22 cellular contexts compared by ENCODE assay signal in the genomic region with DNA sequence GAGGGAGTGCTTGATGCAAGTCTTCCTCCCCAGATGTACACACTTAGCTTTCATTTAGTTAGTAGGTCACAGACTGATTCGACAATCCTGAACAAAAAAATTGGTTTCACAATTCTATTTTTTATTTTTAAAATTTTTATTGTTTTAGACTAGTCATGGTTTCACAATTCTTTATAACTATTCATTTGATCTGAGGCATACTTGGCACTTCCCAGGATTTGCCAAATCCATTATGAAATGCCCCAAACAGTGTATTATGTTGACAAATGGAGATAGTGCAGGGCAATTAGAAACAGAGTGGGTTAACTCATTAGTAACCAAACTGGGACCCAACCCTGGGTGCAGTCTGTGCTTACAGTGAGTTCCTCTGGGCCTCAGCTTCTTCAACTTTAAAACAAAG. TPM values are rescaled to one million over a fixed set of nuclear protein-coding genes. Genes with fewer than 3 reads are reported as not detected.
A peak's percentile ranks its signal among the peaks of the same experiment; 100 is the strongest.
DNase-seq lines count a peak whose midpoint lies in the region; ATAC-seq, FAIRE-seq and TF ChIP-seq lines count a peak whose summit lies in the region.
"Had no signal": no experiment of that assay in that cellular context is flagged by ENCODE, and none has a peak within 500 bp of the region (broad histone marks: within the 10 kb centered on the region; RNA-seq: fewer than 3 reads in every experiment).

No MANE protein-coding gene starts in this region.

- no peak overlapping the region for H3K4me3 ChIP-seq in SK-N-SH (ENCODE audit: low read depth in 2 of 2, low read length in 1 of 2)
- peak overlapping the region; percentile 23; the same call in 1 of the 2 replicates for H3K4me3 ChIP-seq in Karpas-422 (ENCODE audit: low read length)
- no peak overlapping the region for H3K4me3 ChIP-seq in GM12878
- H3K4me3 ChIP-seq in mesenchymal stem cell (ENCODE audit: insufficient read depth in 1 of 2, low read depth in 1 of 2, low read length in 2 of 2): no peak overlapping the region
- H3K4me3 ChIP-seq: ascending aorta, neural progenitor cell, tibial nerve had no signal

- H3K4me2 ChIP-seq in SK-N-SH (no peak overlapping the region), Karpas-422 (ENCODE audit: low read depth, low read length, poor library complexity, severe bottlenecking) (peak overlapping the region; percentile 51), GM12878 (ENCODE audit: control insufficient read depth, insufficient read depth) (no peak overlapping the region), mesenchymal stem cell (ENCODE audit: low read length, poor library complexity, severe bottlenecking) (no peak overlapping the region)
- H3K4me2 ChIP-seq: neural progenitor cell had no signal

- CTCF ChIA-PET in SK-N-SH (lab: Yijun Ruan, JAX): no interaction called here
- CTCF ChIA-PET in GM12878 (lab: Yijun Ruan, JAX): interaction anchor here (1.6 to 1.7 kb wide), 2 partner anchors 12 to 17 kb away, joined by 5 to 8 read pairs; no protein-coding TSS in a partner anchor

- H2BK12ac ChIP-seq in mesenchymal stem cell (ENCODE audit: low read length in 2 of 2): no peak overlapping the region

- WGBS in SK-N-SH (ENCODE audit: low lambda C conversion rate): 25% methylated on average over 1 of the region's 1 CpG
- WGBS in GM12878 (ENCODE audit: insufficient coverage, insufficient replicate concordance, low lambda C conversion rate, missing lambda C conversion rate): 0% methylated on average over 1 of the region's 1 CpG
- WGBS in mesenchymal stem cell: no CpG with 5 or more reads among the region's 1 CpG

- TF ChIP-seq RAD21 in SK-N-SH (IDR thresholded peaks at IDR 0.05; ENCODE audit: low read length): no peak
- no peak for TF ChIP-seq RAD21 in GM12878 (IDR thresholded peaks at IDR 0.05; ENCODE audit: insufficient read depth, low read depth, low read length)

- RAD21 ChIA-PET in GM12878 (lab: Charles Lee; ENCODE audit: unreplicated experiment): interaction anchor here (1.3 kb wide), 1 partner anchor 17 kb away, joined by 4 read pairs; no protein-coding TSS in a partner anchor

- no peaks in the 10 kb centered on the region for H3K9me2 ChIP-seq in SK-N-SH
- H3K9me2 ChIP-seq in Karpas-422 (replicated peaks; ENCODE audit: insufficient read depth, low read length): no peaks in the 10 kb centered on the region

- in situ Hi-C loops in GM12878 (cut with MboI): no loop called here

- TF ChIP-seq EP300 in SK-N-SH (IDR thresholded peaks at IDR 0.05; ENCODE audit: borderline replicate concordance in 1 of 2, low read depth in 1 of 2, low read length in 1 of 2): no peak
- no peak for TF ChIP-seq EP300 in GM12878 (IDR thresholded peaks at IDR 0.05; ENCODE audit: borderline replicate concordance in 1 of 2, control insufficient read depth in 1 of 2, low read depth in 2 of 2, low read length in 2 of 2)

- no peaks in the 10 kb centered on the region for H3K36me3 ChIP-seq in SK-N-SH (replicated peaks in 1 of 2; ENCODE audit: control insufficient read depth in 1 of 2, insufficient read depth in 2 of 2, low read length in 1 of 2)
- H3K36me3 ChIP-seq in Karpas-422 (ENCODE audit: insufficient read depth, low read length): no peaks in the 10 kb centered on the region
- H3K36me3 ChIP-seq in GM12878 (ENCODE audit: control insufficient read depth in 2 of 2, insufficient read depth in 2 of 2, low read length in 1 of 2): no peaks in the 10 kb centered on the region
- H3K36me3 ChIP-seq in mesenchymal stem cell (ENCODE audit: control insufficient read depth in 1 of 2, insufficient read depth in 2 of 2, low read depth in 1 of 2, low read length in 2 of 2): no peaks in the 10 kb centered on the region
- H3K36me3 ChIP-seq: ascending aorta, neural progenitor cell, tibial nerve had no signal

- H3K27me3 ChIP-seq in SK-N-SH (ENCODE audit: insufficient read depth) (no peaks in the 10 kb centered on the region), Karpas-422 (ENCODE audit: low read length) (no peaks in the 10 kb centered on the region), GM12878 (replicated peaks in 1 of 2; ENCODE audit: control insufficient read depth in 2 of 2, insufficient read depth in 2 of 2, low read length in 1 of 2) (no peaks in the 10 kb centered on the region), mesenchymal stem cell (ENCODE audit: control insufficient read depth in 1 of 2, insufficient read depth in 1 of 2, low read length in 2 of 2) (no peaks in the 10 kb centered on the region)
- H3K27me3 ChIP-seq: ascending aorta, neural progenitor cell had no signal

- H3K79me2 ChIP-seq in SK-N-SH (ENCODE audit: insufficient read depth): no peaks in the 10 kb centered on the region
- H3K79me2 ChIP-seq in Karpas-422 (ENCODE audit: low read length): no peaks in the 10 kb centered on the region
- H3K79me2 ChIP-seq in GM12878 (ENCODE audit: control insufficient read depth, insufficient read depth, low read length): no peaks in the 10 kb centered on the region

- H3K27ac ChIP-seq in SK-N-SH (ENCODE audit: low read depth in 2 of 2, low read length in 1 of 2): no peak overlapping the region
- peak overlapping the region; percentile 51; the same call in 1 of the 2 replicates for H3K27ac ChIP-seq in Karpas-422 (ENCODE audit: low read length)
- H3K27ac ChIP-seq in GM12878 (ENCODE audit: control insufficient read depth, insufficient read depth): 0 out of 2 replicates have a peak overlapping the region, but pooled peaks have one; percentile 18
- H3K27ac ChIP-seq in mesenchymal stem cell (ENCODE audit: low read length, poor library complexity, severe bottlenecking): no peak overlapping the region
- H3K27ac ChIP-seq: ascending aorta, neural progenitor cell had no signal

- no peak for TF ChIP-seq POLR2A in GM12878 (IDR thresholded peaks at IDR 0.05; ENCODE audit: low read depth, low read length)

- H2BK5ac ChIP-seq in mesenchymal stem cell (ENCODE audit: low read depth, low read length, poor library complexity, severe bottlenecking): no peak overlapping the region

- no peak overlapping the region for H3K4ac ChIP-seq in mesenchymal stem cell (ENCODE audit: low read depth in 1 of 2, low read length in 2 of 2)

- H4K8ac ChIP-seq in mesenchymal stem cell (ENCODE audit: low read length): no peak overlapping the region

- BruUV-seq in GM12878 (replicated peaks; lab: Mats Ljungman, UMichigan): no TSS peak

- H2AFZ ChIP-seq in SK-N-SH (ENCODE audit: low read depth) (no peak overlapping the region), Karpas-422 (ENCODE audit: low read length) (no peak overlapping the region), GM12878 (ENCODE audit: control insufficient read depth, low read depth, low read length) (no peak overlapping the region), mesenchymal stem cell (ENCODE audit: low read depth, low read length) (no peak overlapping the region)
- H2AFZ ChIP-seq: neural progenitor cell had no signal

- no peak for FAIRE-seq in GM12878 (lab: Jason Lieb, UNC)
- FAIRE-seq: A204.1 had no signal

- H3K23ac ChIP-seq in mesenchymal stem cell (ENCODE audit: low read length in 2 of 2): no peak overlapping the region

- H4K20me1 ChIP-seq in SK-N-SH (ENCODE audit: insufficient read depth) (no peaks in the 10 kb centered on the region), Karpas-422 (ENCODE audit: insufficient read depth, low read depth, low read length) (no peaks in the 10 kb centered on the region), GM12878 (ENCODE audit: control insufficient read depth, insufficient read depth) (no peaks in the 10 kb centered on the region)

- H2AK5ac ChIP-seq in mesenchymal stem cell (ENCODE audit: low read length, severe bottlenecking): no peak overlapping the region

- H4K91ac ChIP-seq in mesenchymal stem cell (ENCODE audit: low read length): no peak overlapping the region

- no peak for DNase-seq in SK-N-SH
- no peak for DNase-seq in Karpas-422
- DNase-seq in GM12878 (ENCODE audit: low read depth, low spot score): no peak
- peak; percentile 7 for DNase-seq in mesenchymal stem cell
- no peak for DNase-seq in NCI-H146 treated with DMSO at 0.1 percent for 48 hours (lab: John Stamatoyannopoulos, UW; ENCODE audit: unreplicated experiment)
- no peak for DNase-seq in anterior cingulate cortex (lab: John Stamatoyannopoulos, UW)
- DNase-seq: activated CD4-positive, CD25-positive, alpha-beta regulatory T cell treated with anti-CD3 and anti-CD28 coated beads, Interleukin-2, amount 50 U/mL, for 72 hours; activated gamma-delta T cell; CD8-positive, alpha-beta memory T cell; DMS79; foreskin melanocyte; GOT3; left cardiac atrium; midbrain; NCI-H1092; T-helper 9 cell had no signal

- H3K9me3 ChIP-seq in SK-N-SH (no peaks in the 10 kb centered on the region), Karpas-422 (ENCODE audit: low read length) (no peaks in the 10 kb centered on the region), GM12878 (replicated peaks; ENCODE audit: control insufficient read depth, insufficient read depth, low read length) (peaks cover 3% of the 10 kb centered on the region; the same call in 2 of the 3 replicates), mesenchymal stem cell (ENCODE audit: control insufficient read depth, low read length) (peaks cover 9% of the 10 kb centered on the region)
- H3K9me3 ChIP-seq: tibial nerve had no signal

- no peak overlapping the region for H3K14ac ChIP-seq in mesenchymal stem cell (ENCODE audit: low read length in 2 of 2)

- no peak for TF ChIP-seq CTCF in SK-N-SH (IDR thresholded peaks at IDR 0.05)
- no peak for TF ChIP-seq CTCF in GM12878 (IDR thresholded peaks at IDR 0.05 in 2 of 3, conservative IDR thresholded peaks at IDR 0.05 in 1 of 3; ENCODE audit: control insufficient read depth in 2 of 3, extremely low read depth in 1 of 3, insufficient read depth in 1 of 3, low read depth in 3 of 3, low read length in 3 of 3)

- no peak overlapping the region for H2BK120ac ChIP-seq in mesenchymal stem cell (ENCODE audit: low read depth, low read length)

- no peaks in the 10 kb centered on the region for H3F3A ChIP-seq in SK-N-SH (replicated peaks; ENCODE audit: insufficient read depth)

- SMC1A ChIA-PET in GM12878 (lab: Charles Lee; ENCODE audit: uncharacterized antibody, unreplicated experiment): no interaction called here

- H3K9ac ChIP-seq in SK-N-SH (no peak overlapping the region), Karpas-422 (ENCODE audit: low read length) (no peak overlapping the region), GM12878 (ENCODE audit: control insufficient read depth, insufficient read depth, low read length) (no peak overlapping the region), mesenchymal stem cell (ENCODE audit: low read length) (peak overlapping the region; percentile 42)
- H3K9ac ChIP-seq: neural progenitor cell had no signal

- intact Hi-C loops in GM12878 (cut with micrococcal nuclease; ENCODE audit: unreplicated experiment): loop anchor here (5.0 kb wide), 1 partner anchor 51 kb away; no protein-coding TSS in a partner anchor

- H2BK15ac ChIP-seq in mesenchymal stem cell (ENCODE audit: low read depth, poor library complexity, severe bottlenecking): no peak overlapping the region

- POLR2A ChIA-PET in SK-N-SH (lab: Yijun Ruan, JAX): no interaction called here
- POLR2A ChIA-PET in GM12878 (lab: Charles Lee): interaction anchor here (0.5 kb wide), 1 partner anchor 121 kb away, joined by 4 read pairs; no protein-coding TSS in a partner anchor

- H3K79me1 ChIP-seq in mesenchymal stem cell (replicated peaks; ENCODE audit: low read length, poor library complexity, severe bottlenecking): no peaks in the 10 kb centered on the region

- ATAC-seq in SK-N-SH treated with all-trans-retinoic acid at 6 μM for 48 hours (no peak), GM12878 (no peak), HG02970 (IDR thresholded peaks at IDR 0.05; ENCODE audit: low FRiP score, unreplicated experiment) (no peak)
- ATAC-seq: left cardiac atrium had no signal

- no peak overlapping the region for H3K18ac ChIP-seq in mesenchymal stem cell (ENCODE audit: low read depth in 1 of 2, low read length in 2 of 2)

- no peaks in the 10 kb centered on the region for H3K4me1 ChIP-seq in SK-N-SH (ENCODE audit: control insufficient read depth in 1 of 2, insufficient read depth in 2 of 2, low read depth in 1 of 2, low read length in 1 of 2)
- peaks cover 23% of the 10 kb centered on the region for H3K4me1 ChIP-seq in Karpas-422 (ENCODE audit: low read length)
- H3K4me1 ChIP-seq in GM12878 (ENCODE audit: control insufficient read depth, insufficient read depth, low read length): peaks cover 28% of the 10 kb centered on the region
- no peaks in the 10 kb centered on the region for H3K4me1 ChIP-seq in mesenchymal stem cell (ENCODE audit: control insufficient read depth, insufficient read depth, low read depth, low read length)
- H3K4me1 ChIP-seq: ascending aorta, tibial nerve had no signal

RNA-seq across cellular contexts. Expression of a gene that starts 0.7 kb away (rescaled TPM):
- polyA plus RNA-seq in SK-N-SH (2012; rRNA removed) (not detected in 2 replicates), GM12878 (2011; rRNA removed) (1.7 and 2.3 TPM in 2 replicates), GM12878 (2014; fragmentation: Illumina TruSeq; extraction: Trizol) (0.57 and 0.65 TPM in 2 replicates), GM12878 (2014; fragmentation: Nextera tagmentation; extraction: Ambion mirVana) (1 to 10 TPM in 1 of 2 experiments, under 1 TPM in 1; 0.47 to 1.1 TPM), GM12878 (2014; rRNA removed) (0.23 and 0.46 TPM in 2 replicates), GM12878 (2016; fragmentation: Nextera tagmentation; extraction: Ambion mirVana) (under 1 TPM; 0.26 to 0.42 TPM)
- 0.01 TPM in 1 of 2 replicates, not detected in the other for polyA plus RNA-seq in SK-N-SH (2012; cell fraction: cytosol; rRNA removed)
- polyA plus RNA-seq in SK-N-SH (2012; cell fraction: nucleus; rRNA removed): not detected in 2 replicates
- total RNA-seq in Karpas-422 (2014; rRNA removed; shearing (Covaris generic); ENCODE audit: low replicate concordance): 0.07 TPM in 1 of 2 replicates, not detected in the other
- 0.25 TPM in 1 of 2 replicates, not detected in the other for total RNA-seq in GM12878 (2013; cell fraction: nucleolus; rRNA removed)
- total RNA-seq in GM12878 (2014; rRNA removed) (0.60 and 0.68 TPM in 2 replicates), GM12878 (2014; rRNA removed; fragmentation: Illumina TruSeq; extraction: Trizol) (0.55 and 0.81 TPM in 2 replicates), GM12878 (2021) (0.13 and 0.28 TPM in 2 replicates)
- 0.13 TPM for polyA plus RNA-seq in GM12878 (2011; ENCODE audit: low read depth)
- polyA plus RNA-seq in GM12878 (2011; cell fraction: cytosol; rRNA removed): 0.59 and 0.67 TPM in 2 replicates
- polyA plus RNA-seq in GM12878 (2011; cell fraction: nucleus; rRNA removed): 0.25 and 0.28 TPM in 2 replicates
- 0.28 and 0.35 TPM in 2 replicates for polyA plus RNA-seq in GM12878 (2012)
- polyA minus RNA-seq in GM12878 (2011; rRNA and poly(A)+ RNA removed): 0.72 and 1.3 TPM in 2 replicates
- polyA minus RNA-seq in GM12878 (2011; cell fraction: cytosol; rRNA and poly(A)+ RNA removed): 0.67 and 0.73 TPM in 2 replicates
- 0.24 and 1.1 TPM in 2 replicates for polyA minus RNA-seq in GM12878 (2011; cell fraction: nucleus; rRNA and poly(A)+ RNA removed)
- not detected for polyA plus RNA-seq in mesenchymal stem cell (2013, experiment 1 of 2)
- not detected for polyA plus RNA-seq in mesenchymal stem cell (2013, experiment 2 of 2)
- total RNA-seq: ascending aorta had no signal

RNA-seq across cellular contexts. Expression of a gene that starts 34.5 kb away (rescaled TPM):
- polyA plus RNA-seq in SK-N-SH (2012; rRNA removed): not detected in 2 replicates
- not detected in 2 replicates for polyA plus RNA-seq in SK-N-SH (2012; cell fraction: cytosol; rRNA removed)
- polyA plus RNA-seq in SK-N-SH (2012; cell fraction: nucleus; rRNA removed): not detected in 2 replicates
- not detected in 2 replicates for total RNA-seq in Karpas-422 (2014; rRNA removed; shearing (Covaris generic); ENCODE audit: low replicate concordance)
- 0.31 TPM in 1 of 2 replicates, not detected in the other for total RNA-seq in GM12878 (2013; cell fraction: nucleolus; rRNA removed)
- 0.44 and 0.68 TPM in 2 replicates for total RNA-seq in GM12878 (2014; rRNA removed)
- total RNA-seq in GM12878 (2014; rRNA removed; fragmentation: Illumina TruSeq; extraction: Trizol): 0.28 and 0.58 TPM in 2 replicates
- 0.13 TPM in 2 replicates for total RNA-seq in GM12878 (2021)
- polyA plus RNA-seq in GM12878 (2011; ENCODE audit: low read depth): 0.42 TPM
- not detected in 2 replicates for polyA plus RNA-seq in GM12878 (2011; rRNA removed)
- not detected in 2 replicates for polyA plus RNA-seq in GM12878 (2011; cell fraction: cytosol; rRNA removed)
- polyA plus RNA-seq in GM12878 (2011; cell fraction: nucleus; rRNA removed): not detected in 2 replicates
- polyA plus RNA-seq in GM12878 (2012): 0.44 and 0.70 TPM in 2 replicates
- 0.26 and 0.36 TPM in 2 replicates for polyA plus RNA-seq in GM12878 (2014; fragmentation: Illumina TruSeq; extraction: Trizol)
- polyA plus RNA-seq in GM12878 (2014; fragmentation: Nextera tagmentation; extraction: Ambion mirVana): under 1 TPM; 0.26 to 0.84 TPM
- polyA plus RNA-seq in GM12878 (2014; rRNA removed): 0.06 and 0.12 TPM in 2 replicates
- under 1 TPM; 0.28 to 0.60 TPM for polyA plus RNA-seq in GM12878 (2016; fragmentation: Nextera tagmentation; extraction: Ambion mirVana)
- not detected in 2 replicates for polyA minus RNA-seq in GM12878 (2011; rRNA and poly(A)+ RNA removed)
- polyA minus RNA-seq in GM12878 (2011; cell fraction: cytosol; rRNA and poly(A)+ RNA removed): not detected in 2 replicates
- not detected in 2 replicates for polyA minus RNA-seq in GM12878 (2011; cell fraction: nucleus; rRNA and poly(A)+ RNA removed)
- not detected for polyA plus RNA-seq in mesenchymal stem cell (2013, experiment 1 of 2)
- not detected for polyA plus RNA-seq in mesenchymal stem cell (2013, experiment 2 of 2)

Comparison
In these comparisons a context has a peak if more than half of its experiments do, and no peak if none do; other contexts are left out.
1. H3K27ac ChIP-seq: peak in Karpas-422 (single experiment) and GM12878 (single experiment); none in SK-N-SH (0 of 2) and mesenchymal stem cell (single experiment).